ENCODE assay signal across 19 cellular contexts in the genomic region with DNA sequence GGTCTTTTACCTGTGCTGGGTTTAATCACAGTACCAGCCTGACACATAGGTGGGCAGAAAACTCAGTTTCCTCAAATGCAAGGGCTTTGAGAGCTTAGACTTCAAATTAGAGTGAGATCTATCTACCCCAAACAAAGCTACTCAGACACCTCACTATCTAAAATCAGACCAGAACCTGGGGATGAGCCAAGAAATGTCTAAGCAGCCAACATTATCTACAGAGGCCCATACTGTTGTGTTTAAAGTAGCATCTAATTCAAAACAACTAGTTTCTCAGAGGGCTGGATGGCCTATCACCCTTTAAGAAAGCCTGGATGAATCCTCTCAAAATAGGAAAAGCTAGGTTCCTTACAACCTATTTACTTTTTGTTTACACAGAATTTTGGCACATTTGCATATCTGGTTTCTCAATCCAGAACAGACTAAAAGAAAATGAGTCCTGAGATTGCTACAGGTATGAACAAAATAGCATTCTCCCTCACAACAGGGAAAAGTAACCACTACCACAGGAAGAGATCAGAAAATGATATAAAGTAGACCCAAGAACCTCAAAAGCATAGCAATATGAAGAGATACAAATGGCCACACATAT.
A peak's percentile ranks its signal among the peaks of the same experiment; 100 is the strongest.
DNase-seq lines count a peak whose midpoint lies in the region; ATAC-seq and TF ChIP-seq lines count a peak whose summit lies in the region.
"Had no signal": no experiment of that assay in that cellular context is flagged by ENCODE, and none has a peak within 500 bp of the region (broad histone marks: within the 10 kb centered on the region; RNA-seq: fewer than 3 reads in every experiment).

No MANE protein-coding gene starts in this region.

- no peak overlapping the region for H3K27ac Mint-ChIP-seq in stimulated activated naive B cell treated with anti-CD40 and anti-IgM and Interleukin-4, amounts not matched to agents 10 μg/mL and 1 μg/mL and 100 μg/mL, for 72 hours
- H3K27ac Mint-ChIP-seq: CD4-positive, CD25-positive, alpha-beta regulatory T cell had no signal

- TF ChIP-seq CTCF in lower lobe of right lung (IDR thresholded peaks at IDR 0.05): no peak

- H3K27me3 ChIP-seq in lower lobe of right lung (ENCODE audit: low read depth) (no peaks in the 10 kb centered on the region), stomach smooth muscle (ENCODE audit: control insufficient read depth in 1 of 2, insufficient read depth in 2 of 2, low read length in 2 of 2) (no peaks in the 10 kb centered on the region)
- H3K27me3 ChIP-seq: foreskin keratinocyte had no signal

- intact Hi-C loops in lower lobe of right lung (cut with DNase I): no loop called here

- H3K9me3 Mint-ChIP-seq in stimulated activated naive B cell treated with anti-CD40 and anti-IgM and Interleukin-4, amounts not matched to agents 10 μg/mL and 1 μg/mL and 100 μg/mL, for 72 hours: peaks cover 0 to 4% of the 10 kb centered on the region in 2 donors

- H3K4me3 Mint-ChIP-seq in stimulated activated naive B cell treated with anti-CD40 and anti-IgM and Interleukin-4, amounts not matched to agents 10 μg/mL and 1 μg/mL and 100 μg/mL, for 72 hours: no peak overlapping the region
- H3K4me3 Mint-ChIP-seq: CD4-positive, CD25-positive, alpha-beta regulatory T cell had no signal

- ATAC-seq in lower lobe of right lung: no peak
- ATAC-seq in stimulated activated naive B cell treated with anti-CD40 and anti-IgM and Interleukin-4, amounts not matched to agents 10 μg/mL and 1 μg/mL and 100 μg/mL, for 72 hours (replicated peaks): no peak
- ATAC-seq: foreskin keratinocyte, right cardiac atrium had no signal

- H3K4me1 Mint-ChIP-seq in stimulated activated naive B cell treated with anti-CD40 and anti-IgM and Interleukin-4, amounts not matched to agents 10 μg/mL and 1 μg/mL and 100 μg/mL, for 72 hours: peaks cover 10 to 13% of the 10 kb centered on the region in 2 donors

- DNase-seq in M059J (ENCODE audit: low read depth): peak; percentile 26
- peak; percentile 4 for DNase-seq in ecto neural progenitor cell (ENCODE audit: low spot score)
- DNase-seq in lower lobe of right lung: no peak
- DNase-seq in stimulated activated naive B cell treated with anti-CD40 and anti-IgM and Interleukin-4, amounts not matched to agents 10 μg/mL and 1 μg/mL and 100 μg/mL, for 72 hours: no peak
- no peak for DNase-seq in NCI-H146 (lab: John Stamatoyannopoulos, UW)
- DNase-seq in NCI-H2196 treated with DMSO at 0.1 percent for 48 hours (lab: John Stamatoyannopoulos, UW; ENCODE audit: unreplicated experiment): no peak
- DNase-seq: activated CD4-positive, alpha-beta T cell treated with anti-CD3 and anti-CD28 coated beads, Interleukin-2, amount 50 U/mL, for 1 hour; activated gamma-delta T cell; CD4-positive, CD25-positive, alpha-beta regulatory T cell; foreskin keratinocyte; H7; hypothalamus; islet precursor cell; NCI-H187; right cardiac atrium; RPMI8226 had no signal

- H3K9me3 ChIP-seq in lower lobe of right lung: no peaks in the 10 kb centered on the region
- no peaks in the 10 kb centered on the region for H3K9me3 ChIP-seq in stomach smooth muscle (ENCODE audit: control insufficient read depth in 2 of 2, low read length in 2 of 2)

- H3K27ac ChIP-seq in lower lobe of right lung (peak overlapping the region; percentile 3), stomach smooth muscle (ENCODE audit: low read length) (peak overlapping the region; percentile 97)
- H3K27ac ChIP-seq: foreskin keratinocyte, SK-N-MC had no signal

- H3K36me3 ChIP-seq in lower lobe of right lung (no peaks in the 10 kb centered on the region), stomach smooth muscle (ENCODE audit: control insufficient read depth in 2 of 2, insufficient read depth in 2 of 2, low read length in 2 of 2) (no peaks in the 10 kb centered on the region)

- peaks cover 0 to 8% of the 10 kb centered on the region in 2 donors for H3K36me3 Mint-ChIP-seq in stimulated activated naive B cell treated with anti-CD40 and anti-IgM and Interleukin-4, amounts not matched to agents 10 μg/mL and 1 μg/mL and 100 μg/mL, for 72 hours
- H3K36me3 Mint-ChIP-seq: CD4-positive, CD25-positive, alpha-beta regulatory T cell had no signal

- no peak overlapping the region for H3K4me3 ChIP-seq in lower lobe of right lung
- no peak overlapping the region for H3K4me3 ChIP-seq in stomach smooth muscle (ENCODE audit: low read length in 2 of 2)
- H3K4me3 ChIP-seq: lung, SK-N-MC had no signal

- peak overlapping the region in 1 of 2 donors; percentile 73 for H3K9ac ChIP-seq in stomach smooth muscle (ENCODE audit: low read length in 2 of 2)

- H3K4me1 ChIP-seq in lower lobe of right lung (peaks cover 23% of the 10 kb centered on the region), stomach smooth muscle (ENCODE audit: control insufficient read depth, insufficient read depth, low read length) (peaks cover 52% of the 10 kb centered on the region)
- H3K4me1 ChIP-seq: foreskin keratinocyte had no signal

- no peaks in the 10 kb centered on the region for H3K27me3 Mint-ChIP-seq in stimulated activated naive B cell treated with anti-CD40 and anti-IgM and Interleukin-4, amounts not matched to agents 10 μg/mL and 1 μg/mL and 100 μg/mL, for 72 hours
- H3K27me3 Mint-ChIP-seq: CD4-positive, CD25-positive, alpha-beta regulatory T cell had no signal

Comparison
In these comparisons a context has a peak if more than half of its experiments do, and no peak if none do; other contexts are left out.
1. DNase-seq: peak in M059J (single experiment) and ecto neural progenitor cell (single experiment); none in lower lobe of right lung (single experiment), stimulated activated naive B cell treated with anti-CD40 and anti-IgM and Interleukin-4, amounts not matched to agents 10 μg/mL and 1 μg/mL and 100 μg/mL, for 72 hours (single experiment), NCI-H146 (single experiment) and NCI-H2196 treated with DMSO at 0.1 percent for 48 hours (single experiment).